In the genomic region with DNA sequence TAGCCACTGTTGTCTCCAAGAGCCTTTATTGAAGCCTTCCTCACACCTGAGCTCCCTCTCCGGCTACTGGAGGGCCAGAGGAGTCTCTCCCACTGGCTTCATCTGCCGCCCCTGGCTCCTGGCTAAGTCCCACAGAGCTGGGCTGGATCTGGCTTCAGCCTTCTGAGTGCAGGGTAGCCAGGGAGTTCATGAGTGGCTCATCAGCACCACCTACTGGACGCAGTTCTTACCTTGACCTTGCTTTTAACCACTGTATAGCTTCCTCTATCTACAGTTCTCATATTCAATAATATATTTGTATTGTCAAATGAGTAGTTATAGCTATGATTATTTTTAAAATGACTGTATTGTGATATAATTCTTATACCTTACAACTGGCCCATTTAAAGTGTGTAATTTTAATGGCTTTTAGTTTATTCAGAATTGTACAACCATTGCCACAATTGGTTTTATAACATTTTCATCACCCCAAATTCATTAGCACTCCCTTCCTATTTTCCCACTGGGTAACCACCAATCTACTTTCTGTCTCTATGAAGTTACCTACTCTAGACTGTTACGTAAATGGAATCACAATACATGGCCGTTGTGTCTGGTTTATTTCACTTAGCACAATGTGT, we compare ENCODE assay signal across 1 cellular context.
A peak's percentile ranks its signal among the peaks of the same experiment; 100 is the strongest.
TF ChIP-seq lines count a peak whose summit lies in the region.

No MANE protein-coding gene starts in this region.

TF ChIP-seq in IMR-90, 13 proteins besides CTCF, POLR2A, EP300 and RAD21:
- peak; percentile 63 for TF ChIP-seq SMC3 (IDR thresholded peaks at IDR 0.05; ENCODE audit: low read depth, low read length)
- TF ChIP-seq NFE2L2 (IDR thresholded peaks at IDR 0.05; ENCODE audit: low read depth, low read length), result no peak
- TF ChIP-seq MXI1 (IDR thresholded peaks at IDR 0.05; ENCODE audit: borderline replicate concordance, low read depth, low read length), result no peak
